20 cellular contexts compared by ENCODE assay signal in the genomic region with DNA sequence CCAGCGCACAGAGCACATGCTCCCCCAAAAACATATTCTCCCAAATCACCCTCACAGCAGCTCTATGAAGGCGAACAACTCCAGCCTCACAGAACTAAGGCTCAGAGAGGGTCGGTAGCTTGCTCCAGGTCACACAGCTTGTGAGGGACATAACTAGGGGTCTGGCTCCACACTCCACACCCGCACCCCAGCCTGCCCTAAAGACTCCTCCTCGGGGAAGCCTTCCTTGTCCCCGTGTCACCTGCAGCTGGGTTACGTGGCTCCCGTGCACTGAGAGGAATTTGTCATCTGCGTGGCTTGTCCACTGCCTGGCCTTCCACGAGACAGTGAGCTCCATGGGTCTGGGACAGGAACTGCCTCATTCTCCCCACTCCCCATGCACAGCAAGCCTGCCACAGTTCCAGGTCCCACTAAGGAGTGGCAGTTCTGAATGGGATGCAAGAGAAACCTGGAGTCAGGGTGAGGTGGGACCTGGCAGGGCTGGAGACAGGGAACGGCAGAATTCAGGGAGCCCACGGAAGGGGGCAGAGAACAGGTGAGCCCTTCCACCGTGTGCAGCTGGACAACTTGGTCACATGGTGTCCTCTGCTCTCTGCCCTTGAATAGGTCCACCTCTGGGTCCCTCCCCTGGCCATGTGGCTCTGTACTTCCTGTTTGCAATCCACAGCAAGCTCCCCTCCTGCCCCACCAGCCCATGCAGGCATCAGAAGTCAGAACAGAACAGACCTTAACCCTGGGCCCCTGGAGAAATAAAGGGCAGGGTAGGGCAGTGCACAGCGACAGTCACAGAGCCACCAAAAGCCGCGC. TPM values are rescaled to one million over a fixed set of nuclear protein-coding genes. Genes with fewer than 3 reads are reported as not detected.
DNase-seq lines count a peak whose midpoint lies in the region; FAIRE-seq and TF ChIP-seq lines count a peak whose summit lies in the region.
"Had no signal": no experiment of that assay in that cellular context is flagged by ENCODE, and none has a peak within 500 bp of the region (broad histone marks: within the 10 kb centered on the region; RNA-seq: fewer than 3 reads in every experiment).

No MANE protein-coding gene starts in this region.

- intact Hi-C loops in spleen (cut with DNase I; ENCODE audit: low total_unique reads), result no loop called here

- no peak overlapping the region for H3K23ac ChIP-seq in mesendoderm (ENCODE audit: low read length)

- H3K9me3 ChIP-seq in spleen, result peaks cover 0 to 21% (median 15%) of the 10 kb centered on the region in 8 donors

- H3K36me3 ChIP-seq in spleen (peaks cover 0 to 84% (median 6%) of the 10 kb centered on the region in 6 donors), mesendoderm (ENCODE audit: control insufficient read depth, insufficient read depth, low read length) (no peaks in the 10 kb centered on the region)
- H3K36me3 ChIP-seq: left lung, upper lobe of right lung had no signal

- no peak overlapping the region for H4K5ac ChIP-seq in mesendoderm (ENCODE audit: low read length)

- H2AK5ac ChIP-seq in mesendoderm (ENCODE audit: low read length), result no peak overlapping the region

- no peak for FAIRE-seq in H54 (lab: Jason Lieb, UNC)

- H3K79me1 ChIP-seq in mesendoderm (ENCODE audit: low read length), result no peaks in the 10 kb centered on the region

- H3K27ac ChIP-seq in spleen (peak overlapping the region in 1 of 8 donors; percentile 14), mesendoderm (ENCODE audit: low read depth, low read length) (no peak overlapping the region)
- H3K27ac ChIP-seq: 22Rv1, foreskin keratinocyte, left lung, upper lobe of right lung had no signal

- H3K79me2 ChIP-seq in mesendoderm (ENCODE audit: control insufficient read depth, insufficient read depth, low read length), result no peaks in the 10 kb centered on the region

- 74 to 90% (median 81%) methylated on average over 13 to 16 of the region's 16 CpGs for WGBS in spleen, 5 donors
- no CpG with 5 or more reads among the region's 16 CpGs for WGBS in mesendoderm (ENCODE audit: extremely low coverage, insufficient coverage, low lambda C conversion rate)

- H3K56ac ChIP-seq in mesendoderm (ENCODE audit: low read length), result no peak overlapping the region

- H3K4me1 ChIP-seq in spleen, result peaks cover 0 to 40% (median 4%) of the 10 kb centered on the region in 6 donors
- peaks cover 9% of the 10 kb centered on the region for H3K4me1 ChIP-seq in mesendoderm (ENCODE audit: control insufficient read depth, low read depth, low read length)
- H3K4me1 ChIP-seq: foreskin keratinocyte, left lung, upper lobe of right lung had no signal

- H3K18ac ChIP-seq in mesendoderm (ENCODE audit: low read length), result no peak overlapping the region

- no peak overlapping the region for H2BK5ac ChIP-seq in mesendoderm (ENCODE audit: low read length)

- H3K27me3 ChIP-seq in spleen (replicated peaks in 1 of 7) (peaks cover 0 to 12% (median 0%) of the 10 kb centered on the region in 7 donors), mesendoderm (ENCODE audit: insufficient read depth, low read length, poor library complexity) (no peaks in the 10 kb centered on the region)
- H3K27me3 ChIP-seq: upper lobe of right lung had no signal

- no peak overlapping the region for H3K4me2 ChIP-seq in mesendoderm (ENCODE audit: low read length)

- no peak for TF ChIP-seq POLR2A in spleen (IDR thresholded peaks at IDR 0.05)
- TF ChIP-seq POLR2A in H54 (IDR thresholded peaks at IDR 0.05; ENCODE audit: low read depth, low read length), result no peak

- no peak for TF ChIP-seq RAD21 in Ishikawa (IDR thresholded peaks at IDR 0.05; ENCODE audit: low read depth)

- TF ChIP-seq EP300 in Ishikawa (IDR thresholded peaks at IDR 0.05; ENCODE audit: borderline replicate concordance), result no peak

- H3K4ac ChIP-seq in mesendoderm (ENCODE audit: low read depth, low read length), result no peak overlapping the region

- H4K8ac ChIP-seq in mesendoderm (ENCODE audit: low read depth, low read length), result no peak overlapping the region

- H3K4me3 ChIP-seq in spleen (no peak overlapping the region), mesendoderm (ENCODE audit: low read length) (no peak overlapping the region)
- H3K4me3 ChIP-seq: left lung, upper lobe of right lung had no signal

- H2BK120ac ChIP-seq in mesendoderm (ENCODE audit: low read depth, low read length), result no peak overlapping the region

- DNase-seq in DMS53 (lab: John Stamatoyannopoulos, UW) (peak; percentile 38), DMS53 treated with DMSO at 0.1 percent for 48 hours (lab: John Stamatoyannopoulos, UW; ENCODE audit: unreplicated experiment) (no peak), islet precursor cell (peak; percentile 52), spleen (peak; percentile 44), mesendoderm (no peak), H54 (ENCODE audit: insufficient read length, low spot score) (no peak), dedifferentiated amniotic fluid mesenchymal stem cell (ENCODE audit: extremely low spot score) (no peak)
- DNase-seq: activated CD4-positive, alpha-beta T cell treated with anti-CD3 and anti-CD28 coated beads for 36 hours; effector memory CD4-positive, alpha-beta T cell; foreskin keratinocyte; Karpas-422; left lung; midbrain; NCI-H1694 treated with DMSO at 0.1 percent for 48 hours; NCI-H69; upper lobe of right lung had no signal

- TF ChIP-seq CTCF in spleen (IDR thresholded peaks at IDR 0.05 in 8 of 11, conservative IDR thresholded peaks at IDR 0.05 in 3 of 11), result no peak

- H2BK15ac ChIP-seq in mesendoderm (replicated peaks; ENCODE audit: low read depth), result no peak overlapping the region

- no peak overlapping the region for H3K9ac ChIP-seq in mesendoderm (ENCODE audit: low read length)

TF ChIP-seq in Ishikawa, 13 proteins besides CTCF, POLR2A, EP300 and RAD21:
- TF ChIP-seq, protein P1, sequence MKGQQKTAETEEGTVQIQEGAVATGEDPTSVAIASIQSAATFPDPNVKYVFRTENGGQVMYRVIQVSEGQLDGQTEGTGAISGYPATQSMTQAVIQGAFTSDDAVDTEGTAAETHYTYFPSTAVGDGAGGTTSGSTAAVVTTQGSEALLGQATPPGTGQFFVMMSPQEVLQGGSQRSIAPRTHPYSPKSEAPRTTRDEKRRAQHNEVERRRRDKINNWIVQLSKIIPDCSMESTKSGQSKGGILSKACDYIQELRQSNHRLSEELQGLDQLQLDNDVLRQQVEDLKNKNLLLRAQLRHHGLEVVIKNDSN (IDR thresholded peaks at IDR 0.05), result peak; percentile 32; the same call in 1 of the 2 replicates
- TF ChIP-seq TCF12 (IDR thresholded peaks at IDR 0.05; ENCODE audit: low read depth), result no peak
TF ChIP-seq in Ishikawa: peak in this region for 1.

RNA-seq across cellular contexts. Expression of a gene that starts 27.4 kb away (rescaled TPM):
- total RNA-seq in spleen, result 10 to 100 TPM; 25.1 to 52.1 (median 40.4) TPM
- 100 to 1,000 TPM in 2 of 3 donors, 10 to 100 TPM in 1; 65.9 to 142 (median 119) TPM for polyA plus RNA-seq in spleen
- polyA plus RNA-seq in mesendoderm (2013, experiment 1 of 2), result 0.95 TPM
- 0.81 TPM for polyA plus RNA-seq in mesendoderm (2013, experiment 2 of 2)
- total RNA-seq: activated CD4-positive, alpha-beta T cell treated with anti-CD3 and anti-CD28 coated beads for 36 hours; chondrocyte; foreskin keratinocyte; T-helper 1 cell treated with Interleukin-12 subunit alpha and Interleukin-12 subunit beta and Interleukin-4 antibody, amounts not matched to agents 30 ng/mL and 1 ng/mL, for 36 hours; upper lobe of right lung had no signal
- polyA plus RNA-seq: foreskin keratinocyte had no signal

Comparison
In these comparisons a context has a peak if more than half of its experiments do, and no peak if none do; other contexts are left out.
1. DNase-seq: peak in DMS53 (single experiment), islet precursor cell (single experiment) and spleen (single experiment); none in DMS53 treated with DMSO at 0.1 percent for 48 hours (single experiment), mesendoderm (single experiment), H54 (single experiment) and dedifferentiated amniotic fluid mesenchymal stem cell (single experiment).